In genomic region chr11:108435066-108435465, GRCh38 we compare ENCODE assay signal across 26 cellular contexts. TPM values are rescaled to one million over a fixed set of nuclear protein-coding genes. Genes with fewer than 3 reads are reported as not detected.
"Had no signal": no experiment of that assay in that cellular context is flagged by ENCODE, and none has a peak within 500 bp of the region (broad histone marks: within the 10 kb centered on the region; RNA-seq: fewer than 3 reads in every experiment).

No MANE protein-coding gene starts in this region.

- H3K4me1 ChIP-seq: colonic mucosa, esophagus muscularis mucosa, esophagus squamous epithelium, gastrocnemius medialis, gastroesophageal sphincter, heart left ventricle, heart right ventricle had no signal

- H3K4me3 ChIP-seq: colonic mucosa, coronary artery, dorsolateral prefrontal cortex, esophagus muscularis mucosa, esophagus squamous epithelium, gastrocnemius medialis, gastroesophageal sphincter, heart left ventricle, heart right ventricle had no signal

- H3K9me3 ChIP-seq: colonic mucosa, esophagus squamous epithelium, gastrocnemius medialis had no signal

- H3K27ac ChIP-seq: colonic mucosa, coronary artery, dorsolateral prefrontal cortex, epithelial cell of prostate, esophagus muscularis mucosa, esophagus squamous epithelium, foreskin keratinocyte, gastrocnemius medialis, gastroesophageal sphincter, heart left ventricle, heart right ventricle had no signal

- DNase-seq: colonic mucosa; cortex of kidney; dermis blood vessel endothelial cell; dorsolateral prefrontal cortex; effector CD8-positive, alpha-beta T cell; effector memory CD4-positive, alpha-beta T cell; effector memory CD8-positive, alpha-beta T cell; endodermal cell; erythroblast; esophagus squamous epithelium; foreskin fibroblast; foreskin keratinocyte; foreskin melanocyte; gastrocnemius medialis; glutamatergic neuron; head of caudate nucleus; heart left ventricle; heart right ventricle had no signal

- ATAC-seq: effector memory CD8-positive, alpha-beta T cell; esophagus mucosa; foreskin keratinocyte; gastrocnemius medialis; gastroesophageal sphincter; heart left ventricle; heart right ventricle had no signal

- H3K27me3 ChIP-seq: colonic mucosa, dorsolateral prefrontal cortex, esophagus muscularis mucosa, esophagus squamous epithelium, foreskin keratinocyte, gastrocnemius medialis, gastroesophageal sphincter, heart left ventricle, heart right ventricle had no signal

- H3K36me3 ChIP-seq: colonic mucosa, esophagus muscularis mucosa, esophagus squamous epithelium, gastrocnemius medialis, gastroesophageal sphincter, heart left ventricle, heart right ventricle had no signal

RNA-seq across cellular contexts. Expression of gene C11orf65, which starts 32.3 kb away (rescaled TPM):
- total RNA-seq: dermis blood vessel endothelial cell, dermis microvascular lymphatic vessel endothelial cell, endothelial cell of umbilical vein, glomerular endothelial cell had no signal
